In genomic region chr13:24567593-24567992, GRCh38 we compare ENCODE assay signal across 7 cellular contexts. TPM values are rescaled to one million over a fixed set of nuclear protein-coding genes. Genes with fewer than 3 reads are reported as not detected.
A peak's percentile ranks its signal among the peaks of the same experiment; 100 is the strongest.
DNase-seq lines count a peak whose midpoint lies in the region; ATAC-seq, FAIRE-seq and TF ChIP-seq lines count a peak whose summit lies in the region.
"Not testable (repeated sequence)": the region's sequence is repeated elsewhere in the genome, so short reads cannot be mapped to it uniquely, and the experiment has no call there.

No MANE protein-coding gene starts in this region.

- not testable (repeated sequence) for FAIRE-seq in HepG2 (lab: Jason Lieb, UNC)

- not testable (repeated sequence) for H3K79me1 ChIP-seq in IMR-90 (ENCODE audit: low read depth in 1 of 2, low read length in 2 of 2)

- H4K8ac ChIP-seq in IMR-90 (ENCODE audit: low read depth in 2 of 2, low read length in 2 of 2): not testable (repeated sequence)

- 0% methylated on average over 1 of the region's 3 CpGs; no CpG with 5 or more reads in 1 of the 2 experiments for WGBS in IMR-90 (ENCODE audit: extremely low coverage in 2 of 2, insufficient read length in 1 of 2), 2 experiments
- WGBS in HepG2 (ENCODE audit: low lambda C conversion rate): 28% methylated on average over 3 of the region's 3 CpGs

- not testable (repeated sequence) for BruUV-seq in IMR-90 (replicated peaks; lab: Mats Ljungman, UMichigan); HepG2 (replicated peaks; lab: Mats Ljungman, UMichigan)

- TF ChIP-seq POLR2A in IMR-90 (IDR thresholded peaks at IDR 0.05; ENCODE audit: low read depth, low read length); HepG2 (IDR thresholded peaks at IDR 0.05; ENCODE audit: insufficient read depth in 1 of 2, low read depth in 2 of 2, low read length in 2 of 2): not testable (repeated sequence)

- H4K20me1 ChIP-seq in IMR-90 (ENCODE audit: insufficient read depth, low read length); HepG2 (ENCODE audit: insufficient read depth, low read length): not testable (repeated sequence)

- H3K27ac ChIP-seq in IMR-90 (ENCODE audit: insufficient read depth, low read length); brain microvascular endothelial cell; HepG2 (ENCODE audit: extremely low read length, insufficient read depth, low read length): not testable (repeated sequence)

- POLR2A ChIA-PET in IMR-90 (lab: Charles Lee; ENCODE audit: unreplicated experiment); HepG2 (lab: Yijun Ruan, JAX): not testable (repeated sequence)

- not testable (repeated sequence) for H2AFZ ChIP-seq in IMR-90 (replicated peaks; ENCODE audit: low read length, poor library complexity); HepG2 (ENCODE audit: low read length)

- not testable (repeated sequence) for H3K4me2 ChIP-seq in IMR-90 (ENCODE audit: low read depth, low read length); HepG2 (ENCODE audit: low read depth, low read length)

- TF ChIP-seq CTCF in IMR-90 (conservative IDR thresholded peaks at IDR 0.05; ENCODE audit: low read depth, low read length); brain microvascular endothelial cell (IDR thresholded peaks at IDR 0.05; ENCODE audit: low read depth, low read length, missing control alignments); epithelial cell of proximal tubule (conservative IDR thresholded peaks at IDR 0.05; ENCODE audit: low read depth, low read length); fibroblast of villous mesenchyme (IDR thresholded peaks at IDR 0.05; ENCODE audit: insufficient read depth, low read depth, low read length); HepG2 (CRISPR knock-in tag; IDR thresholded peaks at IDR 0.05): not testable (repeated sequence)

- not testable (repeated sequence) for H3K18ac ChIP-seq in IMR-90 (ENCODE audit: low read depth, low read length)

- H2AK9ac ChIP-seq in IMR-90 (replicated peaks; ENCODE audit: low read depth, low read length, poor library complexity): not testable (repeated sequence)

- in situ Hi-C loops in IMR-90 (cut with MboI; ENCODE audit: low sequenced_read_pairs); brain microvascular endothelial cell (cut with HindIII; ENCODE audit: low pct_ligation_motif_present, low sequenced_read_pairs); HepG2 (cut with HindIII; ENCODE audit: extremely low pct_ligation_motif_present, low pct_unique_long_range_greater_than_20kb): not testable (repeated sequence)

- H3K14ac ChIP-seq in IMR-90 (replicated peaks; ENCODE audit: low read depth, low read length): not testable (repeated sequence)

- not testable (repeated sequence) for H3K79me2 ChIP-seq in HepG2 (ENCODE audit: insufficient read depth, low read length)

- H2BK15ac ChIP-seq in IMR-90 (ENCODE audit: low read depth, low read length): not testable (repeated sequence)

- not testable (repeated sequence) for H4K91ac ChIP-seq in IMR-90 (ENCODE audit: insufficient read depth, low read depth, low read length)

- H3K9ac ChIP-seq in IMR-90 (ENCODE audit: low read depth, low read length); HepG2 (ENCODE audit: insufficient read depth, low read depth, low read length): not testable (repeated sequence)

- peak; percentile 8 for DNase-seq in Daoy (ENCODE audit: low read depth)
- peak; percentile 28 for DNase-seq in IMR-90
- DNase-seq in RPMI7951 (ENCODE audit: low read depth): peak; percentile 2
- peak; percentile 27 for DNase-seq in brain microvascular endothelial cell
- DNase-seq in epithelial cell of proximal tubule (ENCODE audit: low read depth): peak; percentile 22
- peak; percentile 44 for DNase-seq in fibroblast of villous mesenchyme (ENCODE audit: low read depth)
- DNase-seq in HepG2 (ENCODE audit: low spot score): peak; percentile 4

- H2AK5ac ChIP-seq in IMR-90 (ENCODE audit: low read depth, low read length): not testable (repeated sequence)

- not testable (repeated sequence) for H2BK20ac ChIP-seq in IMR-90 (ENCODE audit: low read depth, low read length)

- not testable (repeated sequence) for H3K36me3 ChIP-seq in IMR-90 (ENCODE audit: control insufficient read depth, insufficient read depth, low read length); brain microvascular endothelial cell (replicated peaks); HepG2 (replicated peaks in 1 of 2; ENCODE audit: control insufficient read depth in 1 of 2, insufficient read depth in 2 of 2, low read length in 2 of 2)

- not testable (repeated sequence) for H3K4me3 ChIP-seq in IMR-90 (ENCODE audit: insufficient read depth, low read depth, low read length); brain microvascular endothelial cell (ENCODE audit: low read depth, low read length); epithelial cell of proximal tubule (ENCODE audit: low read depth, low read length); fibroblast of villous mesenchyme (ENCODE audit: low read depth, low read length); HepG2 (replicated peaks in 1 of 3; ENCODE audit: insufficient read depth in 1 of 3, low read depth in 2 of 3, low read length in 3 of 3)

- dilution Hi-C loops in IMR-90 (cut with HindIII; ENCODE audit: low sequenced_read_pairs, unreplicated experiment): not testable (repeated sequence)

- TF ChIP-seq EP300 in HepG2 (IDR thresholded peaks at IDR 0.05; ENCODE audit: low read depth in 2 of 2, low read length in 2 of 2); HepG2 (CRISPR knock-in tag; IDR thresholded peaks at IDR 0.05; ENCODE audit: borderline replicate concordance): not testable (repeated sequence)

- not testable (repeated sequence) for ATAC-seq in IMR-90 (ENCODE audit: low read depth); HepG2

- not testable (repeated sequence) for H3K27me3 ChIP-seq in IMR-90 (ENCODE audit: control insufficient read depth, insufficient read depth, low read length); brain microvascular endothelial cell (replicated peaks); HepG2 (ENCODE audit: control insufficient read depth in 1 of 2, insufficient read depth in 2 of 2, low read length in 2 of 2)

- H3K23ac ChIP-seq in IMR-90 (ENCODE audit: low read depth, low read length): not testable (repeated sequence)

- H2BK5ac ChIP-seq in IMR-90 (ENCODE audit: low read depth, low read length, poor library complexity, severe bottlenecking): not testable (repeated sequence)

- not testable (repeated sequence) for H3K4ac ChIP-seq in IMR-90 (ENCODE audit: low read depth, low read length)

- H3K9me1 ChIP-seq in IMR-90 (ENCODE audit: insufficient read depth, low read length): not testable (repeated sequence)

- not testable (repeated sequence) for H3K56ac ChIP-seq in IMR-90 (ENCODE audit: extremely low read depth, insufficient read depth, low read length)

- H3K9me3 ChIP-seq in IMR-90 (ENCODE audit: control insufficient read depth, insufficient read depth, low read length); HepG2 (ENCODE audit: low read length): not testable (repeated sequence)

- H4K5ac ChIP-seq in IMR-90 (ENCODE audit: low read depth, low read length): not testable (repeated sequence)

- intact Hi-C loops in IMR-90 (cut with micrococcal nuclease); HepG2 (cut with micrococcal nuclease; ENCODE audit: unreplicated experiment): not testable (repeated sequence)

- not testable (repeated sequence) for H3K4me1 ChIP-seq in IMR-90 (ENCODE audit: control insufficient read depth, insufficient read depth, low read length); HepG2 (ENCODE audit: insufficient read depth, low read length)

- CTCF ChIA-PET in IMR-90 (lab: Yijun Ruan, JAX): interaction anchor here (0.7 kb wide), 1 partner anchor 9 kb away, joined by 3 read pairs; no protein-coding TSS in a partner anchor
- CTCF ChIA-PET in HepG2 (lab: Yijun Ruan, JAX; ENCODE audit: low intra/inter-chr PET ratio, low total read pairs): not testable (repeated sequence)

- TF ChIP-seq RAD21 in IMR-90 (IDR thresholded peaks at IDR 0.05; ENCODE audit: low read length); HepG2 (CRISPR knock-in tag; IDR thresholded peaks at IDR 0.05): not testable (repeated sequence)

- not testable (repeated sequence) for H2BK120ac ChIP-seq in IMR-90 (ENCODE audit: low read depth, low read length)

RNA-seq across cellular contexts. Expression of gene PARP4, which starts 55.0 kb away (rescaled TPM):
- 27.8 and 29.4 TPM in 2 replicates for total RNA-seq in Daoy (2014; rRNA removed; shearing (Covaris generic))
- total RNA-seq in IMR-90 (2012; rRNA removed): 50.0 and 50.2 TPM in 2 replicates
- 27.6 and 31.7 TPM in 2 replicates for polyA plus RNA-seq in IMR-90 (2012; rRNA removed)
- polyA plus RNA-seq in IMR-90 (2012; cell fraction: cytosol; rRNA removed): 10.7 and 10.9 TPM in 2 replicates
- polyA plus RNA-seq in IMR-90 (2012; cell fraction: nucleus; rRNA removed; ENCODE audit: low replicate concordance): 18.6 and 48.8 TPM in 2 replicates
- total RNA-seq in RPMI7951 (2014; rRNA removed; shearing (Covaris generic)): 49.7 and 57.7 TPM in 2 replicates
- 56.4 and 65.9 TPM in 2 replicates for total RNA-seq in epithelial cell of proximal tubule
- 50.5 and 53.5 TPM in 2 replicates for total RNA-seq in fibroblast of villous mesenchyme
- 42.6 and 66.0 TPM in 2 replicates for total RNA-seq in HepG2 (2016; rRNA removed; fragmentation: Illumina TruSeq; extraction: Trizol)
- 6.9 and 7.5 TPM in 2 replicates for total RNA-seq in HepG2 (2016; cell fraction: cytosol; rRNA removed; fragmentation: Illumina TruSeq; extraction: Trizol; ENCODE audit: low read depth)
- 42.5 and 60.1 TPM in 2 replicates for total RNA-seq in HepG2 (2016; cell fraction: insoluble cytoplasmic fraction; rRNA removed; fragmentation: Illumina TruSeq; extraction: Trizol)
- 11.9 and 14.2 TPM in 2 replicates for total RNA-seq in HepG2 (2016; cell fraction: membrane; rRNA removed; fragmentation: Illumina TruSeq; extraction: Trizol)
- 39.9 and 41.3 TPM in 2 replicates for total RNA-seq in HepG2 (2016; cell fraction: nucleus; rRNA removed; fragmentation: Illumina TruSeq; extraction: Trizol)
- polyA plus RNA-seq in HepG2 (2011; rRNA removed): 40.5 and 41.2 TPM in 2 replicates
- 26.6 and 37.6 TPM in 2 replicates for polyA plus RNA-seq in HepG2 (2011; cell fraction: cytosol; rRNA removed)
- polyA plus RNA-seq in HepG2 (2011; cell fraction: nucleus; rRNA removed): 50.5 and 50.9 TPM in 2 replicates
- 31.7 and 34.6 TPM in 2 replicates for polyA plus RNA-seq in HepG2 (2012)
- polyA plus RNA-seq in HepG2 (2016; cell fraction: cytosol; fragmentation: Illumina TruSeq; extraction: Trizol; ENCODE audit: low read depth): 0.78 and 1.1 TPM in 2 replicates
- polyA plus RNA-seq in HepG2 (2016; cell fraction: insoluble cytoplasmic fraction; fragmentation: Illumina TruSeq; extraction: Trizol; ENCODE audit: low read depth): 35.1 and 36.9 TPM in 2 replicates
- polyA plus RNA-seq in HepG2 (2016; cell fraction: membrane; fragmentation: Illumina TruSeq; extraction: Trizol; ENCODE audit: low read depth): 2.5 and 3.1 TPM in 2 replicates
- 27.5 and 31.1 TPM in 2 replicates for polyA plus RNA-seq in HepG2 (2016; cell fraction: nucleus; fragmentation: Illumina TruSeq; extraction: Trizol; ENCODE audit: insufficient read depth, low read depth)
- 62.2 and 74.0 TPM in 2 replicates for polyA minus RNA-seq in HepG2 (2011; rRNA and poly(A)+ RNA removed; ENCODE audit: low replicate concordance)
- 41.5 and 47.8 TPM in 2 replicates for polyA minus RNA-seq in HepG2 (2011; cell fraction: cytosol; rRNA and poly(A)+ RNA removed)
- polyA minus RNA-seq in HepG2 (2011; cell fraction: nucleus; rRNA and poly(A)+ RNA removed): 88.5 and 130 TPM in 2 replicates
